ENCODE assay signal across 21 cellular contexts in the genomic region with DNA sequence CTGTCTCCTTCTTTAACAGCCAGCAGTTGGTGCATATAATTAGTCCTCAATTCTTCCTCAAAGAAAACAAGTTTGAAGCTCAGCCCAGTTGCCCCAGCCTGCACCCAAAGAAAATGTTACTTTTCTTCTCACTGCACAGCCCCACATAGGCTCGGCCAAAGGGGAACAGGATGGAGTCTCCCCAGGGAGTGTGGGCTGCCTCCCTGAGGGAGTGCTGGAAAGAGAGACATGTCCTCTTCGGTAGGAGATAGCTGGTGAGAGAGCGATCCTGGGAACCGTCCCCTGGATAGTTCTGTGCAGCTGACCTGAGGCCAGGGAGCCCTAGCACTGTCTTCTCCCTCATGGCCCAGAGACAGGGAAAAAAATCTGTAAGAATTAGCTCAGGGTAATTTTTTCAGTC. TPM values are rescaled to one million over a fixed set of nuclear protein-coding genes. Genes with fewer than 3 reads are reported as not detected.
DNase-seq lines count a peak whose midpoint lies in the region; ATAC-seq and TF ChIP-seq lines count a peak whose summit lies in the region.
"Had no signal": no experiment of that assay in that cellular context is flagged by ENCODE, and none has a peak within 500 bp of the region (broad histone marks: within the 10 kb centered on the region; RNA-seq: fewer than 3 reads in every experiment).

No MANE protein-coding gene starts in this region.

- H3K4me2 ChIP-seq in osteoblast (ENCODE audit: insufficient read depth, low read length) = no peak overlapping the region

- H3K36me3 Mint-ChIP-seq in activated T-cell treated with anti-CD3 and anti-CD28 coated beads, Interleukin-2, amount 50 U/mL, for 24 hours (ENCODE audit: low read depth) = no peaks in the 10 kb centered on the region
- no peaks in the 10 kb centered on the region for H3K36me3 Mint-ChIP-seq in activated T-cell treated with anti-CD3 and anti-CD28 coated beads, Interleukin-2, amount 50 U/mL, for 4 hours (ENCODE audit: insufficient read depth)
- H3K36me3 Mint-ChIP-seq: CD4-positive, CD25-positive, alpha-beta regulatory T cell; CD8-positive, alpha-beta T cell had no signal

- H3K4me3 Mint-ChIP-seq in activated T-cell treated with anti-CD3 and anti-CD28 coated beads, Interleukin-2, amount 50 U/mL, for 24 hours = no peak overlapping the region
- H3K4me3 Mint-ChIP-seq in activated T-cell treated with anti-CD3 and anti-CD28 coated beads, Interleukin-2, amount 50 U/mL, for 4 hours = no peak overlapping the region
- H3K4me3 Mint-ChIP-seq: CD4-positive, CD25-positive, alpha-beta regulatory T cell; CD8-positive, alpha-beta T cell had no signal

- no peak for TF ChIP-seq POLR2A in NB4 (IDR thresholded peaks at IDR 0.05; ENCODE audit: extremely low read depth, insufficient read length)

- H3K79me2 ChIP-seq in osteoblast (ENCODE audit: insufficient read depth, low read length) = no peaks in the 10 kb centered on the region

- peaks cover 13% of the 10 kb centered on the region for H3K4me1 Mint-ChIP-seq in activated T-cell treated with anti-CD3 and anti-CD28 coated beads, Interleukin-2, amount 50 U/mL, for 24 hours (ENCODE audit: low read depth)
- H3K4me1 Mint-ChIP-seq in activated T-cell treated with anti-CD3 and anti-CD28 coated beads, Interleukin-2, amount 50 U/mL, for 4 hours (ENCODE audit: low read depth) = peaks cover 4% of the 10 kb centered on the region

- H4K20me1 ChIP-seq in osteoblast (ENCODE audit: insufficient read depth, low read length) = no peaks in the 10 kb centered on the region

- peaks cover 77% of the 10 kb centered on the region for H3K27me3 Mint-ChIP-seq in activated T-cell treated with anti-CD3 and anti-CD28 coated beads, Interleukin-2, amount 50 U/mL, for 24 hours
- H3K27me3 Mint-ChIP-seq in activated T-cell treated with anti-CD3 and anti-CD28 coated beads, Interleukin-2, amount 50 U/mL, for 4 hours (ENCODE audit: low read depth) = peaks cover 73% of the 10 kb centered on the region

- no peak overlapping the region for H3K27ac ChIP-seq in osteoblast (ENCODE audit: low read depth, low read length)
- H3K27ac ChIP-seq: 22Rv1, C4-2B, GM23248 had no signal

- no peaks in the 10 kb centered on the region for H3K9me3 ChIP-seq in osteoblast (ENCODE audit: low read depth, low read length)
- H3K9me3 ChIP-seq: BE2C, Caco-2 had no signal

- no peaks in the 10 kb centered on the region for H3K36me3 ChIP-seq in osteoblast (ENCODE audit: insufficient read depth, low read length)
- H3K36me3 ChIP-seq: BE2C had no signal

- peaks cover 9% of the 10 kb centered on the region for H3K27me3 ChIP-seq in osteoblast (ENCODE audit: insufficient read depth, low read length)
- H3K27me3 ChIP-seq: BE2C had no signal

- H3K9me3 Mint-ChIP-seq in activated T-cell treated with anti-CD3 and anti-CD28 coated beads, Interleukin-2, amount 50 U/mL, for 24 hours = peaks cover 2% of the 10 kb centered on the region
- H3K9me3 Mint-ChIP-seq in activated T-cell treated with anti-CD3 and anti-CD28 coated beads, Interleukin-2, amount 50 U/mL, for 4 hours = no peaks in the 10 kb centered on the region

- no peak overlapping the region for H2AFZ ChIP-seq in osteoblast (ENCODE audit: low read length)
- H2AFZ ChIP-seq: GM23248 had no signal

- no peak for ATAC-seq in activated T-cell treated with anti-CD3 and anti-CD28 coated beads, Interleukin-2, amount 50 U/mL, for 4 hours
- ATAC-seq: CD8-positive, alpha-beta T cell; GM12878 had no signal

- no peak for TF ChIP-seq CTCF in NB4 (IDR thresholded peaks at IDR 0.05; ENCODE audit: low read depth, low read length)
- TF ChIP-seq CTCF in osteoblast (IDR thresholded peaks at IDR 0.05; ENCODE audit: extremely low read depth, low read depth, low read length) = no peak

- DNase-seq in activated T-cell treated with anti-CD3 and anti-CD28 coated beads, Interleukin-2, amount 50 U/mL, for 24 hours = peak; percentile 17
- no peak for DNase-seq in activated T-cell treated with anti-CD3 and anti-CD28 coated beads, Interleukin-2, amount 50 U/mL, for 4 hours
- DNase-seq in NB4 (ENCODE audit: low read depth) (peak; percentile 44), osteoblast (ENCODE audit: insufficient read length, low spot score, missing footprints) (peak; percentile 55), NCI-H524 treated with DMSO at 0.1 percent for 48 hours (lab: John Stamatoyannopoulos, UW) (no peak)
- no peak for DNase-seq in stimulated activated CD4-positive, alpha-beta T cell treated with anti-CD3 and anti-CD28 coated beads, Interleukin-1b, Interleukin-23, amount 100 ng/mL, for 48 hours
- DNase-seq: ACHN; AML-193; BE2C; Caco-2; CD4-positive, CD25-positive, alpha-beta regulatory T cell; CD8-positive, alpha-beta T cell; DMS153; DND-41; GM23248; H7; HCEC 1CT had no signal

- H3K4me3 ChIP-seq in NB4 (ENCODE audit: low read depth, low read length) (no peak overlapping the region), osteoblast (ENCODE audit: insufficient read depth, low read length) (no peak overlapping the region)
- H3K4me3 ChIP-seq: GM12878, GM23248 had no signal

- H3K27ac Mint-ChIP-seq in activated T-cell treated with anti-CD3 and anti-CD28 coated beads, Interleukin-2, amount 50 U/mL, for 24 hours = no peak overlapping the region
- H3K27ac Mint-ChIP-seq: CD4-positive, CD25-positive, alpha-beta regulatory T cell; CD8-positive, alpha-beta T cell had no signal

- H3K4me1 ChIP-seq in osteoblast (ENCODE audit: insufficient read depth, low read length) = no peaks in the 10 kb centered on the region
- H3K4me1 ChIP-seq: BE2C had no signal

RNA-seq across cellular contexts. Expression of gene VAX2, which starts 26.8 kb away (rescaled TPM):
- under 1 TPM in 1 of 3 donors, not detected in 2; 0.11 TPM for total RNA-seq in activated T-cell treated with anti-CD3 and anti-CD28 coated beads, Interleukin-2, amount 50 U/mL, for 4 hours
- 4.1 and 4.3 TPM in 2 replicates for total RNA-seq in osteoblast
- total RNA-seq: CD4-positive, CD25-positive, alpha-beta regulatory T cell; CD8-positive, alpha-beta T cell; GM12878; H1; H7 had no signal

RNA-seq across cellular contexts. Expression of gene CD207, which starts 37.9 kb away (rescaled TPM):
- total RNA-seq in activated T-cell treated with anti-CD3 and anti-CD28 coated beads, Interleukin-2, amount 50 U/mL, for 4 hours = not detected
- not detected in 2 replicates for total RNA-seq in osteoblast
- total RNA-seq: CD4-positive, CD25-positive, alpha-beta regulatory T cell; CD8-positive, alpha-beta T cell; GM12878; GM23248; H1; H7 had no signal

RNA-seq across cellular contexts. Expression of gene CLEC4F, which starts 53.1 kb away (rescaled TPM):
- total RNA-seq in activated T-cell treated with anti-CD3 and anti-CD28 coated beads, Interleukin-2, amount 50 U/mL, for 4 hours = not detected
- total RNA-seq in osteoblast = not detected in 2 replicates
- total RNA-seq: Caco-2; CD4-positive, CD25-positive, alpha-beta regulatory T cell; CD8-positive, alpha-beta T cell; GM12878; GM23248; H1; H7 had no signal

Comparison
In these comparisons a context has a peak if more than half of its experiments do, and no peak if none do; other contexts are left out.
1. DNase-seq: peak in activated T-cell treated with anti-CD3 and anti-CD28 coated beads, Interleukin-2, amount 50 U/mL, for 24 hours (single experiment), NB4 (single experiment) and osteoblast (single experiment); none in activated T-cell treated with anti-CD3 and anti-CD28 coated beads, Interleukin-2, amount 50 U/mL, for 4 hours (single experiment), stimulated activated CD4-positive, alpha-beta T cell treated with anti-CD3 and anti-CD28 coated beads, Interleukin-1b, Interleukin-23, amount 100 ng/mL, for 48 hours (single experiment) and NCI-H524 treated with DMSO at 0.1 percent for 48 hours (single experiment).